Comparison of ENCODE assay signal across 16 cellular contexts in the genomic region with DNA sequence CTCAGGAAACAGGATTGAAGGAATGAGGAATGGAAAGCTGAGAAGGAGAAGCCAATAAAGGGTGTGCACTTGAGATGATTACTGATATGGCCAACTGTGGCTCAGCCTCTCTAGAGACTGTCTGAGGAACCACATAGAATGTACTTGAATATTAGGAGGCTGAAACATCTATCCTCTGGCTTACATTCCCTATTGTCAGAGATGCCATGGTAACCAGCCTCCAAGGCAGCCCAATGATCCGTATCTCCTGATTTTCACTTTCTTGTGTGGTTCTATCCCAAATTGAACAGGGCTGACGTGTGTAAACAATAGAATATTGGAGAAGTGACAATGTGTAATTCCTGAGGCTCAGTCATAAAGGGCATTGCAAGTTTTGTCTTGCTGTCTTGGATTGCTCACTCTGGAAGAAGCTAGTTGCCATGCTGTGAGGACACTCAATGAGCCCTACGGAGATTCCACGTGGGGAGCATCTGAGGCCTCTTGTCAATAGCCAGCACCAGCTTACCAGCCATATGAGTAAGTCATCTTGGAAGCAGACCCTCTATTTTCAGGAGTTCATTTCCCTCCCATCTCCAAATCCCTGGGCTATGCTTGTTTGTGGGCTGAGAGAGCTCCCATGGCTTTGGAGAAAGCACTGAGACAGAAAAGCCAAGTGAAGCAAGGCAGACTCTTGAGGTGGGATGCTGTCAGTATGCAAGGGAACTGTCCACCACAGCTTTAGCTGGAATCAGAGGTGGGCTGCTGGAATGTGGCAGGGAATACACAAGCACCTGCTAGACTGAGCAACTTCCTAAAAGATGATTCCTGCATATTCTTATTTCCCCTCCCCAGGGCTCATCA.
DNase-seq lines count a peak whose midpoint lies in the region; FAIRE-seq and TF ChIP-seq lines count a peak whose summit lies in the region.
"Had no signal": no experiment of that assay in that cellular context is flagged by ENCODE, and none has a peak within 500 bp of the region (broad histone marks: within the 10 kb centered on the region; RNA-seq: fewer than 3 reads in every experiment).

No MANE protein-coding gene starts in this region.

- POLR2A ChIA-PET in MCF 10A (lab: Yijun Ruan, JAX): no interaction called here

- H3K36me3 ChIP-seq in mammary epithelial cell (ENCODE audit: insufficient read depth, low read length): no peaks in the 10 kb centered on the region
- H3K36me3 ChIP-seq in keratinocyte (ENCODE audit: control insufficient read depth in 2 of 2, extremely low read depth in 1 of 2, insufficient read depth in 2 of 2, low read length in 2 of 2): no peaks in the 10 kb centered on the region
- H3K36me3 ChIP-seq in neuronal stem cell (replicated peaks in 1 of 2; ENCODE audit: control insufficient read depth in 2 of 2, insufficient read depth in 2 of 2, low read length in 2 of 2): no peaks in the 10 kb centered on the region

- no peaks in the 10 kb centered on the region for H3K79me2 ChIP-seq in mammary epithelial cell (ENCODE audit: insufficient read depth, low read length)
- no peaks in the 10 kb centered on the region for H3K79me2 ChIP-seq in keratinocyte (ENCODE audit: control insufficient read depth, insufficient read depth, low read length)

- no peak overlapping the region for H3K4me3 Mint-ChIP-seq in MCF 10A (ENCODE audit: unreplicated experiment)

- H3K27ac ChIP-seq in mammary epithelial cell (ENCODE audit: insufficient read depth, low read depth, low read length): no peak overlapping the region
- H3K27ac ChIP-seq in epithelial cell of prostate: no peak overlapping the region
- H3K27ac ChIP-seq in keratinocyte (ENCODE audit: control insufficient read depth, insufficient read depth, low read length): no peak overlapping the region
- H3K27ac ChIP-seq in neuronal stem cell (replicated peaks; ENCODE audit: low read length): no peak overlapping the region
- H3K27ac ChIP-seq: PC-9 had no signal

- peaks cover 14% of the 10 kb centered on the region for H3K27me3 Mint-ChIP-seq in MCF 10A (ENCODE audit: insufficient read depth, unreplicated experiment)

- no peaks in the 10 kb centered on the region for H3K36me3 Mint-ChIP-seq in MCF 10A (ENCODE audit: insufficient read depth, unreplicated experiment)

- H3K9ac ChIP-seq in mammary epithelial cell (ENCODE audit: insufficient read depth, low read length): no peak overlapping the region
- H3K9ac ChIP-seq in keratinocyte (ENCODE audit: control insufficient read depth, extremely low read depth, insufficient read depth, low read length): no peak overlapping the region
- no peak overlapping the region for H3K9ac ChIP-seq in neuronal stem cell (ENCODE audit: low read depth, low read length, poor library complexity)

- no peak overlapping the region for H2BK120ac ChIP-seq in neuronal stem cell (ENCODE audit: low read depth, low read length)

- H3K27me3 ChIP-seq in mammary epithelial cell (ENCODE audit: insufficient read depth, low read length) (no peaks in the 10 kb centered on the region), keratinocyte (ENCODE audit: control insufficient read depth, extremely low read depth, insufficient read depth, low read length) (no peaks in the 10 kb centered on the region), neuronal stem cell (ENCODE audit: control insufficient read depth in 3 of 3, insufficient read depth in 3 of 3, low read depth in 1 of 3, low read length in 3 of 3) (no peaks in the 10 kb centered on the region)

- H2BK5ac ChIP-seq in neuronal stem cell (ENCODE audit: low read length): no peak overlapping the region

- H3K14ac ChIP-seq in neuronal stem cell (ENCODE audit: low read length): no peak overlapping the region

- H3K79me1 ChIP-seq in neuronal stem cell (ENCODE audit: low read depth, low read length): no peaks in the 10 kb centered on the region

- peak; percentile 76 for DNase-seq in mammary epithelial cell
- DNase-seq in MCF 10A (ENCODE audit: unreplicated experiment): no peak
- DNase-seq in epithelial cell of prostate (ENCODE audit: low read depth, low spot score): peak; percentile 43
- DNase-seq in keratinocyte (ENCODE audit: low read depth, low spot score): peak; percentile 23
- peak; percentile 64 for DNase-seq in stromal cell of bone marrow (ENCODE audit: low read depth)
- no peak for DNase-seq in activated naive CD4-positive, alpha-beta T cell (lab: John Stamatoyannopoulos, UW)
- DNase-seq in neuronal stem cell (ENCODE audit: low spot score): no peak
- no peak for DNase-seq in anterior cingulate cortex (lab: John Stamatoyannopoulos, UW)
- DNase-seq: AML-193, Caco-2, H7, MV-4-11, NCI-H1417, NCI-H1930, NCI-H510A, PC-9 had no signal

- H3K4ac ChIP-seq in neuronal stem cell (ENCODE audit: low read length): no peak overlapping the region

- WGBS in mammary epithelial cell (ENCODE audit: low coverage, missing lambda C conversion rate): 0% methylated on average over 4 of the region's 4 CpGs
- no CpG with 5 or more reads among the region's 4 CpGs for WGBS in neuronal stem cell (ENCODE audit: extremely low coverage in 2 of 2, insufficient read length in 2 of 2, insufficient replicate concordance in 1 of 2), 2 donors

- no peak overlapping the region for H3K27ac Mint-ChIP-seq in MCF 10A (ENCODE audit: low read depth, unreplicated experiment)

- CTCF ChIA-PET in mammary epithelial cell (lab: Charles Lee; ENCODE audit: low non-redundant PET) (interaction anchor here (0.7 kb wide), 1 partner anchor 17 kb away, joined by 4 read pairs; no protein-coding TSS in a partner anchor), MCF 10A (lab: Yijun Ruan, JAX) (no interaction called here)

- dilution Hi-C loops in mammary epithelial cell (cut with HindIII; ENCODE audit: low sequenced_read_pairs): no loop called here
- dilution Hi-C loops in keratinocyte (cut with MboI; ENCODE audit: extremely low pct_ligation_motif_present, low sequenced_read_pairs): no loop called here

- H2BK12ac ChIP-seq in neuronal stem cell (ENCODE audit: low read length): no peak overlapping the region

- intact Hi-C loops in mammary epithelial cell (cut with micrococcal nuclease) (loop anchor here (2.0 kb wide), 1 partner anchor 18 kb away; no protein-coding TSS in a partner anchor), MCF 10A (cut with micrococcal nuclease) (no loop called here)

- no peak overlapping the region for H3K18ac ChIP-seq in neuronal stem cell (ENCODE audit: low read length)

- TF ChIP-seq CTCF in mammary epithelial cell (conservative IDR thresholded peaks at IDR 0.05 in 1 of 2, IDR thresholded peaks at IDR 0.05 in 1 of 2; ENCODE audit: extremely low read depth in 1 of 2, insufficient read depth in 1 of 2, low read depth in 1 of 2, low read length in 2 of 2) (no peak), MCF 10A (IDR thresholded peaks at IDR 0.05; ENCODE audit: unreplicated experiment) (no peak), keratinocyte (optimal IDR thresholded peaks at IDR 0.05 in 1 of 3, IDR thresholded peaks at IDR 0.05 in 1 of 3, conservative IDR thresholded peaks at IDR 0.05 in 1 of 3; ENCODE audit: extremely low read depth in 1 of 3, insufficient read depth in 2 of 3, low read length in 3 of 3) (no peak)

- BruUV-seq in mammary epithelial cell (replicated peaks; lab: Mats Ljungman, UMichigan): no TSS peak
- no TSS peak for BruUV-seq in MCF 10A (replicated peaks; lab: Mats Ljungman, UMichigan)

- H2AK5ac ChIP-seq in neuronal stem cell (ENCODE audit: low read depth, low read length): no peak overlapping the region

- H3K9me3 ChIP-seq in mammary epithelial cell (replicated peaks; ENCODE audit: insufficient read depth, low read length) (peaks cover 12% of the 10 kb centered on the region), keratinocyte (ENCODE audit: control insufficient read depth, low read depth, low read length) (peaks cover 7% of the 10 kb centered on the region), neuronal stem cell (replicated peaks in 1 of 2; ENCODE audit: control insufficient read depth in 2 of 2, insufficient read depth in 1 of 2, low read depth in 1 of 2, low read length in 2 of 2) (no peaks in the 10 kb centered on the region)
- H3K9me3 ChIP-seq: Caco-2 had no signal

- H4K91ac ChIP-seq in neuronal stem cell (ENCODE audit: low read depth, low read length, poor library complexity): no peak overlapping the region

- H4K20me1 ChIP-seq in mammary epithelial cell (ENCODE audit: insufficient read depth, low read length) (no peaks in the 10 kb centered on the region), keratinocyte (ENCODE audit: control insufficient read depth, extremely low read depth, insufficient read depth, low read length) (no peaks in the 10 kb centered on the region)

- no peaks in the 10 kb centered on the region for H3K4me1 Mint-ChIP-seq in MCF 10A (ENCODE audit: insufficient read depth, unreplicated experiment)

- in situ Hi-C loops in mammary epithelial cell (cut with MboI; ENCODE audit: low sequenced_read_pairs in 2 of 2): no loop called here

- H3K9me1 ChIP-seq in keratinocyte (ENCODE audit: control insufficient read depth, extremely low read depth, insufficient read depth, low read length): no peaks in the 10 kb centered on the region

- no peaks in the 10 kb centered on the region for H3K9me3 Mint-ChIP-seq in MCF 10A (ENCODE audit: unreplicated experiment)

- H2AFZ ChIP-seq in mammary epithelial cell (ENCODE audit: low read depth, low read length) (no peak overlapping the region), keratinocyte (ENCODE audit: control insufficient read depth, low read length) (no peak overlapping the region), neuronal stem cell (ENCODE audit: low read length) (no peak overlapping the region)
- H2AFZ ChIP-seq: PC-9 had no signal

- peak; percentile 70 for FAIRE-seq in keratinocyte (lab: Jason Lieb, UNC)

- H2BK15ac ChIP-seq in neuronal stem cell (ENCODE audit: low read length): no peak overlapping the region

- H4K8ac ChIP-seq in neuronal stem cell (ENCODE audit: low read depth, low read length): no peak overlapping the region

- H3K4me3 ChIP-seq in mammary epithelial cell (replicated peaks in 1 of 3; ENCODE audit: insufficient read depth in 1 of 3, low read depth in 2 of 3, low read length in 3 of 3) (no peak overlapping the region), keratinocyte (ENCODE audit: control insufficient read depth in 2 of 3, extremely low read depth in 1 of 3, insufficient read depth in 2 of 3, low read depth in 1 of 3, low read length in 3 of 3) (no peak overlapping the region), neuronal stem cell (ENCODE audit: low read length in 2 of 2) (no peak overlapping the region)
- H3K4me3 ChIP-seq: PC-9 had no signal

- H3K4me2 ChIP-seq in mammary epithelial cell (ENCODE audit: insufficient read depth, low read depth, low read length): peak overlapping the region; percentile 27
- H3K4me2 ChIP-seq in keratinocyte (ENCODE audit: control insufficient read depth, extremely low read depth, insufficient read depth, low read depth, low read length): no peak overlapping the region
- no peak overlapping the region for H3K4me2 ChIP-seq in neuronal stem cell (ENCODE audit: insufficient read depth, low read length, poor library complexity, severe bottlenecking)
- H3K4me2 ChIP-seq: PC-9 had no signal

- peaks cover 11% of the 10 kb centered on the region for H3K4me1 ChIP-seq in mammary epithelial cell (ENCODE audit: insufficient read depth, low read length)
- peaks cover 4% of the 10 kb centered on the region for H3K4me1 ChIP-seq in keratinocyte (ENCODE audit: control insufficient read depth, extremely low read depth, insufficient read depth, low read length)
- peaks cover 1 to 3% of the 10 kb centered on the region in 2 donors for H3K4me1 ChIP-seq in neuronal stem cell (ENCODE audit: control insufficient read depth in 2 of 2, insufficient read depth in 1 of 2, low read depth in 1 of 2, low read length in 2 of 2)
- H3K4me1 ChIP-seq: Caco-2 had no signal

- H3K23ac ChIP-seq in neuronal stem cell (ENCODE audit: low read depth, low read length, poor library complexity): no peak overlapping the region

Comparison
In these comparisons a context has a peak if more than half of its experiments do, and no peak if none do; other contexts are left out.
1. DNase-seq: peak in mammary epithelial cell (single experiment), epithelial cell of prostate (single experiment), keratinocyte (single experiment) and stromal cell of bone marrow (single experiment); none in MCF 10A (single experiment), activated naive CD4-positive, alpha-beta T cell (0 of 4), neuronal stem cell (single experiment) and anterior cingulate cortex (0 of 58).